11 cellular contexts compared by ENCODE assay signal in the genomic region with DNA sequence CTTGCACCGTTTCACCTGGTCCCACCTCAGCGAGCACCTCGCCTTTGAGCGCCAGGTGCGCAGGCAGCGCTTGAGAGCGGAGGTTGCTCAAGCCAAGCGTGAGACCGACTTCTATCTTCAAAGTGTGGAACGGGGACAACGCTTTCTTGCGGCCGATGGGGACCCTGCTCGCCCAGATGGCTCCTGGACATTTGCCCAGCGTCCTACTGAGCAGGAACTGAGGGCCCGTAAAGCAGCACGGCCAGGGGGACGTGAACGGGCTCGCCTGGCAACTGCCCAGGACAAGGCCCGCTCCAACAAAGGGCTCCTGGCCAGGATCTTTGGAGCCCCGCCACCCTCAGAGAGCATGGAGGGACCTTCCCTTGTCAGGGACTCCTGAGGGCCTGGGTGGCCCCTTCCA. TPM values are rescaled to one million over a fixed set of nuclear protein-coding genes. Genes with fewer than 3 reads are reported as not detected.
A peak's percentile ranks its signal among the peaks of the same experiment; 100 is the strongest.
DNase-seq lines count a peak whose midpoint lies in the region; ATAC-seq and TF ChIP-seq lines count a peak whose summit lies in the region.
"Had no signal": no experiment of that assay in that cellular context is flagged by ENCODE, and none has a peak within 500 bp of the region (broad histone marks: within the 10 kb centered on the region; RNA-seq: fewer than 3 reads in every experiment).

No MANE protein-coding gene starts in this region.

- H3K4me3 ChIP-seq in right cardiac atrium (ENCODE audit: low read length) (no peak overlapping the region), PC-9 (peak overlapping the region; percentile 91; the same call in 1 of the 2 replicates), lower lobe of right lung (no peak overlapping the region), upper lobe of right lung (peak overlapping the region; percentile 98)

- POLR2A ChIA-PET in PC-9 (lab: Charles Lee; ENCODE audit: unreplicated experiment), result no interaction called here

- no TSS peak for BruUV-seq in PC-9 (replicated peaks; lab: Mats Ljungman, UMichigan)

- ATAC-seq in right cardiac atrium (no peak), Right ventricle myocardium superior (ENCODE audit: poor library complexity) (no peak), lower lobe of right lung (no peak), upper lobe of right lung (no peak)
- ATAC-seq: CD8-positive, alpha-beta T cell had no signal

- intact Hi-C loops in right cardiac atrium (cut with DNase I), result loop anchor here (5.0 to 10.0 kb wide), 3 partner anchors 253 to 573 kb away; a partner anchor contains a TSS
- intact Hi-C loops in Right ventricle myocardium superior (cut with DNase I), result no loop called here
- intact Hi-C loops in PC-9 (cut with micrococcal nuclease; ENCODE audit: unreplicated experiment), result loop anchor here (5.0 kb wide), 3 partner anchors 376 to 1299 kb away; a partner anchor contains a TSS
- intact Hi-C loops in lower lobe of right lung (cut with DNase I), result loop anchor here (10.0 kb wide), 1 partner anchor 263 kb away; no protein-coding TSS in a partner anchor
- intact Hi-C loops in upper lobe of right lung (cut with DNase I), result no loop called here

- H3K79me2 ChIP-seq in PC-9 (ENCODE audit: low read depth), result peaks cover 20% of the 10 kb centered on the region

- H3K9me2 ChIP-seq in PC-9 (ENCODE audit: insufficient read depth), result no peaks in the 10 kb centered on the region

- H3K27me3 ChIP-seq in right cardiac atrium (ENCODE audit: control insufficient read depth, insufficient read depth) (no peaks in the 10 kb centered on the region), PC-9 (ENCODE audit: insufficient read depth, low read depth) (no peaks in the 10 kb centered on the region), lower lobe of right lung (ENCODE audit: low read depth) (peaks cover 9% of the 10 kb centered on the region), upper lobe of right lung (peaks cover 8% of the 10 kb centered on the region)

- H4K20me1 ChIP-seq in PC-9 (ENCODE audit: insufficient read depth), result no peaks in the 10 kb centered on the region

- peak overlapping the region; percentile 99 for H3K4me2 ChIP-seq in PC-9

- peak; percentile 41 to 69 (median 67) for DNase-seq in right cardiac atrium
- no peak for DNase-seq in Right ventricle myocardium superior
- no peak for DNase-seq in PC-9
- DNase-seq in lower lobe of right lung, result peak; percentile 48
- no peak for DNase-seq in upper lobe of right lung
- DNase-seq in NCI-H187 treated with DMSO at 0.1 percent for 48 hours (lab: John Stamatoyannopoulos, UW), result no peak
- no peak for DNase-seq in stimulated activated CD4-positive, alpha-beta T cell treated with anti-CD3 and anti-CD28 coated beads, Interleukin-2, amount 100 ng/mL, for 24 hours
- DNase-seq in amniotic stem cell (lab: John Stamatoyannopoulos, UW), result no peak
- DNase-seq: anterior cingulate cortex; CD8-positive, alpha-beta T cell; NCI-H1436 treated with DMSO at 0.1 percent for 48 hours had no signal

- TF ChIP-seq CTCF in PC-9 (conservative IDR thresholded peaks at IDR 0.05), result no peak
- TF ChIP-seq CTCF in lower lobe of right lung (IDR thresholded peaks at IDR 0.05), result no peak
- no peak for TF ChIP-seq CTCF in upper lobe of right lung (IDR thresholded peaks at IDR 0.05)

- H3K36me3 ChIP-seq in PC-9 (ENCODE audit: low read depth) (peaks cover 9% of the 10 kb centered on the region; the same call in 1 of the 2 replicates), lower lobe of right lung (peaks cover 27% of the 10 kb centered on the region), upper lobe of right lung (peaks cover 27% of the 10 kb centered on the region)

- H3K27ac ChIP-seq in right cardiac atrium (ENCODE audit: low read length), result no peak overlapping the region
- no peak overlapping the region for H3K27ac ChIP-seq in PC-9
- no peak overlapping the region for H3K27ac ChIP-seq in lower lobe of right lung
- no peak overlapping the region for H3K27ac ChIP-seq in upper lobe of right lung

- H3F3A ChIP-seq in PC-9 (ENCODE audit: insufficient read depth, low read depth), result peaks cover 25% of the 10 kb centered on the region; the same call in 1 of the 2 replicates

- 91% methylated on average over 22 of the region's 22 CpGs for WGBS in right cardiac atrium

- CTCF ChIA-PET in PC-9 (lab: Charles Lee), result no interaction called here

- H3K4me1 ChIP-seq in right cardiac atrium (ENCODE audit: control insufficient read depth, insufficient read depth, low read length) (peaks cover 2% of the 10 kb centered on the region), PC-9 (replicated peaks; ENCODE audit: insufficient read depth) (0 out of 2 replicates have a peak, but pooled peaks cover 8% of the 10 kb centered on the region), lower lobe of right lung (peaks cover 19% of the 10 kb centered on the region), upper lobe of right lung (peaks cover 15% of the 10 kb centered on the region)

- no peak overlapping the region for H2AFZ ChIP-seq in PC-9

- H3K9me3 ChIP-seq in right cardiac atrium (ENCODE audit: control insufficient read depth, low read length) (no peaks in the 10 kb centered on the region), PC-9 (ENCODE audit: insufficient read depth, low read depth) (no peaks in the 10 kb centered on the region), lower lobe of right lung (no peaks in the 10 kb centered on the region), upper lobe of right lung (no peaks in the 10 kb centered on the region)

RNA-seq across cellular contexts. Expression of a gene that starts 1.5 kb away (rescaled TPM):
- 1 to 10 TPM; 8.9 to 9.5 (median 9.3) TPM for total RNA-seq in right cardiac atrium
- 9.2 TPM for polyA plus RNA-seq in right cardiac atrium
- 7.4 TPM for total RNA-seq in Right ventricle myocardium superior
- 16.8 and 19.5 TPM in 2 replicates for total RNA-seq in PC-9 (2021)
- 13.5 TPM for total RNA-seq in lower lobe of right lung
- 14.4 TPM for total RNA-seq in upper lobe of right lung

Comparison
In these comparisons a context has a peak if more than half of its experiments do, and no peak if none do; other contexts are left out.
1. DNase-seq: peak in right cardiac atrium (3 of 3) and lower lobe of right lung (single experiment); none in Right ventricle myocardium superior (single experiment), PC-9 (0 of 2), upper lobe of right lung (single experiment), NCI-H187 treated with DMSO at 0.1 percent for 48 hours (single experiment), stimulated activated CD4-positive, alpha-beta T cell treated with anti-CD3 and anti-CD28 coated beads, Interleukin-2, amount 100 ng/mL, for 24 hours (0 of 2) and amniotic stem cell (single experiment).
2. intact Hi-C loops: an anchor here in right cardiac atrium (5.0 to 10.0 kb wide), PC-9 (5.0 kb wide) and lower lobe of right lung (10.0 kb wide); none called in Right ventricle myocardium superior and upper lobe of right lung.
3. H3K4me3 ChIP-seq: peak in PC-9 (single experiment) and upper lobe of right lung (single experiment); none in right cardiac atrium (single experiment) and lower lobe of right lung (single experiment).